14 cellular contexts compared by ENCODE assay signal in genomic region chr10:120607710-120608703, GRCh38.
DNase-seq lines count a peak whose midpoint lies in the region; ATAC-seq, FAIRE-seq and TF ChIP-seq lines count a peak whose summit lies in the region.
"Had no signal": no experiment of that assay in that cellular context is flagged by ENCODE, and none has a peak within 500 bp of the region (broad histone marks: within the 10 kb centered on the region; RNA-seq: fewer than 3 reads in every experiment).

No MANE protein-coding gene starts in this region.

- H3K27ac ChIP-seq in KMS-11 (peak overlapping the region; percentile 53; the same call in 1 of the 2 replicates), ascending aorta (no peak overlapping the region)
- H3K27ac ChIP-seq: breast epithelium, HL-60, lower lobe of right lung, upper lobe of right lung had no signal

- H3K4me1 ChIP-seq in KMS-11 (ENCODE audit: low read depth, poor library complexity, severe bottlenecking), result peaks cover 22% of the 10 kb centered on the region
- H3K4me1 ChIP-seq in ascending aorta, result no peaks in the 10 kb centered on the region
- H3K4me1 ChIP-seq: breast epithelium, lower lobe of right lung, upper lobe of right lung had no signal

- DNase-seq in kidney tubule cell (ENCODE audit: low spot score) (peak; percentile 50), ascending aorta (ENCODE audit: low spot score in 2 of 2) (no peak), HuH-7 (ENCODE audit: low spot score) (no peak), D721Med (ENCODE audit: insufficient read length, low spot score) (no peak), OCI-M2 (lab: John Stamatoyannopoulos, UW; ENCODE audit: unreplicated experiment) (no peak)
- DNase-seq: activated CD8-positive, alpha-beta memory T cell treated with anti-CD3 and anti-CD28 coated beads, Interleukin-2, amount 50 U/mL, for 4 hours; lower lobe of right lung; NCI-H1092; upper lobe of right lung had no signal

- no peak for FAIRE-seq in D721Med (lab: Jason Lieb, UNC)

- TF ChIP-seq CTCF in KMS-11 (conservative IDR thresholded peaks at IDR 0.05; ENCODE audit: low read depth, low read length) (no peak), ascending aorta (IDR thresholded peaks at IDR 0.05) (no peak), D721Med (IDR thresholded peaks at IDR 0.05; ENCODE audit: insufficient read depth, missing control alignments) (no peak)

- intact Hi-C loops in ascending aorta (cut with DNase I), result no loop called here

- ATAC-seq in GM18907 (IDR thresholded peaks at IDR 0.05; ENCODE audit: unreplicated experiment) (peak; percentile 45), HG02642 (IDR thresholded peaks at IDR 0.05; ENCODE audit: poor library complexity, unreplicated experiment) (peak; percentile 30)
- ATAC-seq: upper lobe of right lung had no signal

- peak overlapping the region; percentile 5; the same call in 1 of the 2 replicates for H2AFZ ChIP-seq in KMS-11 (ENCODE audit: low read depth)

- H3K27me3 ChIP-seq in KMS-11 (ENCODE audit: insufficient read depth, low read depth) (no peaks in the 10 kb centered on the region), ascending aorta (no peaks in the 10 kb centered on the region)
- H3K27me3 ChIP-seq: breast epithelium, upper lobe of right lung had no signal

- H3K4me3 ChIP-seq in KMS-11 (IDR thresholded peaks at IDR 0.05; ENCODE audit: insufficient read depth, low read depth, low read length) (no peak overlapping the region), ascending aorta (no peak overlapping the region)
- H3K4me3 ChIP-seq: breast epithelium, lower lobe of right lung, upper lobe of right lung had no signal

- H3K9me3 ChIP-seq in ascending aorta, result no peaks in the 10 kb centered on the region
- H3K9me3 ChIP-seq: lower lobe of right lung, upper lobe of right lung had no signal

- H3K9ac ChIP-seq in KMS-11, result no peak overlapping the region

- H3K4me2 ChIP-seq in KMS-11, result peak overlapping the region; percentile 47; the same call in 1 of the 2 replicates

- H4K20me1 ChIP-seq in KMS-11 (ENCODE audit: insufficient read depth), result no peaks in the 10 kb centered on the region

- no peaks in the 10 kb centered on the region for H3K79me2 ChIP-seq in KMS-11 (ENCODE audit: insufficient read depth, low read depth)

- no peaks in the 10 kb centered on the region for H3K36me3 ChIP-seq in KMS-11 (ENCODE audit: insufficient read depth)
- H3K36me3 ChIP-seq in ascending aorta, result no peaks in the 10 kb centered on the region
- H3K36me3 ChIP-seq: breast epithelium, lower lobe of right lung, upper lobe of right lung had no signal
